In the genomic region with DNA sequence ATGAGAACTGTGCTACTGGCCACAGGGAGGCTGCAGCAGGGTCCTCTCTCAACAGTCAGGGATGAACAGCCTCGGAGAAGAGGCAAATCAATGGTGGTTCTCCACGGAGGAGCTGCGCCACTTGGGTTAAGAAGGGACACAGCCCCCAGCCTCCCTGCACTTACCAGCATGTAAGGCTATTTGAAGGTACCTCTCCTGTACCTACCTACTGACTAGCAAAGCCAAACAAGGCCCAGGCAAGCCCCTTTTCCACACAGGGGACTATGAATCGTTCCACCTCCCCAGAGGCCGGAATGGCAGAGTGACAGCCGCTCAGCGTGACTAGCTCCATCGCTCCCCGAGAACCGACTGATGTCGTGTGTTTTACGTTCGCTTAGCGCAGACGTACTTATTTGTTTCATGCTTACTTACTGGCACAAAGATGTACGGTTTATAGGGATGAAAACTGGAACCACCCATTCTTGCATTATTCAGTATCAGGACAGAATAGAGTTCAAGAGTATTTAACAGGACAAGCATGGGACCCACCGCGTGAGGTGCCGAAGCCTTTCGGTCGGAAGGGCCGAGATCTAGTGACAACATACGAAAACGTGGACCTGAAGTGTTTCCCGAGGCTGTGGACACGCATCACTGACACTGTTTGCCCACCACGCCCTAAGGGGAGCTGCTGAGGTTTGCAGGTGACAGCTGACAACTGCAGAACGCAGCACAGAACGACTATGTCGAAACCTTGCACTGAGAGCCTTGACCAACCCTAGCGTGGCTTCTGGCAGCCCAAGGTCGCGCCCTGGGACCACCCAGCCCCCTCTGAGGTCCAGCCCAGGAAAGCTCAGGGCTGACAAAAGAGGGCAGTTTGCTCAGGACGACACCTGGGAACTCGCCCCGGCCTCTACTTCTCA, we compare ENCODE assay signal across 8 cellular contexts. TPM values are rescaled to one million over a fixed set of nuclear protein-coding genes. Genes with fewer than 3 reads are reported as not detected.
DNase-seq lines count a peak whose midpoint lies in the region; ATAC-seq and TF ChIP-seq lines count a peak whose summit lies in the region.

No MANE protein-coding gene starts in this region.

- H3K27me3 ChIP-seq in adrenal gland = no peaks in the 10 kb centered on the region
- no peaks in the 10 kb centered on the region for H3K27me3 ChIP-seq in right lobe of liver
- H3K27me3 ChIP-seq in upper lobe of right lung = no peaks in the 10 kb centered on the region

- TF ChIP-seq CTCF in adrenal gland (IDR thresholded peaks at IDR 0.05) (no peak), right lobe of liver (IDR thresholded peaks at IDR 0.05) (no peak), upper lobe of right lung (IDR thresholded peaks at IDR 0.05) (no peak)

- intact Hi-C loops in adrenal gland (cut with DNase I) (no loop called here), right lobe of liver (cut with DNase I) (loop anchor here in 1 of 2 donors (10.0 kb wide), 1 partner anchor 93 kb away; no protein-coding TSS in a partner anchor), upper lobe of right lung (cut with DNase I) (no loop called here)

- DNase-seq in activated T-cell treated with anti-CD3 and anti-CD28 coated beads, Interleukin-2, amount 50 U/mL, for 4 hours = no peak
- no peak for DNase-seq in activated T-cell treated with anti-CD3 and anti-CD28 coated beads, Interleukin-2, amount 50 U/mL, for 48 hours
- DNase-seq in adrenal gland (no peak), right lobe of liver (no peak), upper lobe of right lung (no peak), NCI-H2081 (lab: John Stamatoyannopoulos, UW) (no peak), NCI-H524 (lab: John Stamatoyannopoulos, UW) (no peak)

- H3K36me3 ChIP-seq in adrenal gland (replicated peaks in 1 of 2) (peaks cover 0 to 11% of the 10 kb centered on the region in 2 donors), right lobe of liver (peaks cover 0 to 6% (median 1%) of the 10 kb centered on the region in 4 donors), upper lobe of right lung (peaks cover 8% of the 10 kb centered on the region)

- H3K9me3 Mint-ChIP-seq in activated T-cell treated with anti-CD3 and anti-CD28 coated beads, Interleukin-2, amount 50 U/mL, for 4 hours = no peaks in the 10 kb centered on the region

- H3K9me3 ChIP-seq in adrenal gland (replicated peaks in 1 of 3) = no peaks in the 10 kb centered on the region
- H3K9me3 ChIP-seq in right lobe of liver = no peaks in the 10 kb centered on the region
- H3K9me3 ChIP-seq in upper lobe of right lung = no peaks in the 10 kb centered on the region

- H3K4me3 ChIP-seq in adrenal gland (peak overlapping the region; percentile 51 to 84 (median 66)), right lobe of liver (peak overlapping the region; percentile 98 to 99 (median 99)), upper lobe of right lung (peak overlapping the region; percentile 99)

- peaks cover 6% of the 10 kb centered on the region for H3K36me3 Mint-ChIP-seq in activated T-cell treated with anti-CD3 and anti-CD28 coated beads, Interleukin-2, amount 50 U/mL, for 4 hours (ENCODE audit: insufficient read depth)

- peak overlapping the region; percentile 95 for H3K4me3 Mint-ChIP-seq in activated T-cell treated with anti-CD3 and anti-CD28 coated beads, Interleukin-2, amount 50 U/mL, for 4 hours

- H3K4me1 ChIP-seq in adrenal gland (replicated peaks in 1 of 2) (peaks cover 15 to 23% of the 10 kb centered on the region in 2 donors), right lobe of liver (peaks cover 0 to 12% (median 5%) of the 10 kb centered on the region in 4 donors), upper lobe of right lung (peaks cover 19% of the 10 kb centered on the region)

- TF ChIP-seq POLR2A in adrenal gland (IDR thresholded peaks at IDR 0.05) (no peak), right lobe of liver (IDR thresholded peaks at IDR 0.05) (no peak)

- peaks cover 35% of the 10 kb centered on the region for H3K4me1 Mint-ChIP-seq in activated T-cell treated with anti-CD3 and anti-CD28 coated beads, Interleukin-2, amount 50 U/mL, for 4 hours (ENCODE audit: low read depth)

- H3K27me3 Mint-ChIP-seq in activated T-cell treated with anti-CD3 and anti-CD28 coated beads, Interleukin-2, amount 50 U/mL, for 4 hours (ENCODE audit: low read depth) = no peaks in the 10 kb centered on the region

- no peak for ATAC-seq in activated T-cell treated with anti-CD3 and anti-CD28 coated beads, Interleukin-2, amount 50 U/mL, for 4 hours
- no peak for ATAC-seq in right lobe of liver
- ATAC-seq in upper lobe of right lung = no peak
- no peak for ATAC-seq in GM18498 (IDR thresholded peaks at IDR 0.05; ENCODE audit: unreplicated experiment)

- no peak overlapping the region for H3K27ac ChIP-seq in adrenal gland
- H3K27ac ChIP-seq in right lobe of liver = no peak overlapping the region
- H3K27ac ChIP-seq in upper lobe of right lung = peak overlapping the region; percentile 85

- WGBS in adrenal gland, 4 donors = 56 to 75% (median 65%) methylated on average over 19 to 36 of the region's 36 CpGs
- 49% methylated on average over 9 of the region's 36 CpGs for WGBS in right lobe of liver (ENCODE audit: insufficient coverage, low coverage, low lambda C conversion rate, missing lambda C conversion rate)

RNA-seq across cellular contexts. Expression of a gene that starts 1.0 kb away (rescaled TPM):
- total RNA-seq in activated T-cell treated with anti-CD3 and anti-CD28 coated beads, Interleukin-2, amount 50 U/mL, for 4 hours = 10 to 100 TPM; 42.7 to 52.2 (median 47.4) TPM
- 10 to 100 TPM; 10.9 to 67.2 (median 40.6) TPM for total RNA-seq in adrenal gland
- polyA plus RNA-seq in adrenal gland = 100 to 1,000 TPM in 1 of 3 donors, 10 to 100 TPM in 1, 1 to 10 TPM in 1; 3.1 to 144 (median 68.1) TPM
- 10 to 100 TPM; 11.9 to 27.6 (median 18.1) TPM for total RNA-seq in right lobe of liver
- total RNA-seq in upper lobe of right lung = 40.2 TPM

RNA-seq across cellular contexts. Expression of a gene that starts 1.3 kb away (rescaled TPM):
- 100 to 1,000 TPM; 123 to 144 (median 143) TPM for total RNA-seq in activated T-cell treated with anti-CD3 and anti-CD28 coated beads, Interleukin-2, amount 50 U/mL, for 4 hours
- total RNA-seq in adrenal gland (10 to 100 TPM; 25.3 to 80.9 (median 43.7) TPM), right lobe of liver (10 to 100 TPM; 15.7 to 35.9 (median 23.3) TPM), upper lobe of right lung (32.6 TPM)
- polyA plus RNA-seq in adrenal gland = 10 to 100 TPM; 38.9 to 58.1 (median 52.9) TPM

RNA-seq across cellular contexts. Expression of a gene that starts 15.1 kb away (rescaled TPM):
- total RNA-seq in activated T-cell treated with anti-CD3 and anti-CD28 coated beads, Interleukin-2, amount 50 U/mL, for 4 hours = 10 to 100 TPM; 12.3 to 12.8 (median 12.7) TPM
- 10 to 100 TPM in 3 of 8 donors, 1 to 10 TPM in 5; 2.7 to 11.4 (median 8.2) TPM for total RNA-seq in adrenal gland
- 10 to 100 TPM in 2 of 3 donors, under 1 TPM in 1; 0.81 to 55.8 (median 27.2) TPM for polyA plus RNA-seq in adrenal gland
- 1 to 10 TPM; 1.5 to 4.3 (median 2.1) TPM for total RNA-seq in right lobe of liver
- 7.5 TPM for total RNA-seq in upper lobe of right lung

RNA-seq across cellular contexts. Expression of a gene that starts 57.3 kb away (rescaled TPM):
- 10 to 100 TPM; 45.7 to 58.6 (median 53.9) TPM for total RNA-seq in activated T-cell treated with anti-CD3 and anti-CD28 coated beads, Interleukin-2, amount 50 U/mL, for 4 hours
- total RNA-seq in adrenal gland = 100 to 1,000 TPM in 5 of 8 donors, 10 to 100 TPM in 3; 67.4 to 163 (median 102) TPM
- polyA plus RNA-seq in adrenal gland = 100 to 1,000 TPM in 2 of 3 donors, 10 to 100 TPM in 1; 17.6 to 190 (median 136) TPM
- 100 to 1,000 TPM in 1 of 6 experiments, 10 to 100 TPM in 5; 60.9 to 104 (median 86.1) TPM for total RNA-seq in right lobe of liver
- 87.3 TPM for total RNA-seq in upper lobe of right lung
